ENCODE assay signal across 18 cellular contexts in genomic region chr17:75301031-75301430, GRCh38. TPM values are rescaled to one million over a fixed set of nuclear protein-coding genes. Genes with fewer than 3 reads are reported as not detected.
DNase-seq lines count a peak whose midpoint lies in the region; ATAC-seq and TF ChIP-seq lines count a peak whose summit lies in the region.
"Had no signal": no experiment of that assay in that cellular context is flagged by ENCODE, and none has a peak within 500 bp of the region (broad histone marks: within the 10 kb centered on the region; RNA-seq: fewer than 3 reads in every experiment).

No MANE protein-coding gene starts in this region.

- H3K4me3 ChIP-seq in IMR-90 (ENCODE audit: insufficient read depth, low read depth, low read length): no peak overlapping the region

- no peak for TF ChIP-seq RAD21 in IMR-90 (IDR thresholded peaks at IDR 0.05; ENCODE audit: low read length)

- no peak overlapping the region for H2AK5ac ChIP-seq in IMR-90 (ENCODE audit: low read depth, low read length)

- no peaks in the 10 kb centered on the region for H4K20me1 ChIP-seq in IMR-90 (ENCODE audit: insufficient read depth, low read length)

- ATAC-seq in activated CD8-positive, alpha-beta memory T cell treated with anti-CD3 and anti-CD28 coated beads, Interleukin-2, amount 10 ng/mL, durations not matched to agents 7 days and 5 days: no peak
- no peak for ATAC-seq in IMR-90 (ENCODE audit: low read depth)
- ATAC-seq in naive B cell (ENCODE audit: low read depth in 2 of 2): no peak
- ATAC-seq in stimulated activated naive B cell treated with anti-CD40 and anti-IgM and Interleukin-4, amounts not matched to agents 10 μg/mL and 1 μg/mL and 100 μg/mL, for 72 hours (replicated peaks): no peak
- ATAC-seq: CD8-positive, alpha-beta T cell; Right ventricle myocardium inferior had no signal

- H3K4me1 ChIP-seq in IMR-90 (ENCODE audit: control insufficient read depth, insufficient read depth, low read length): no peaks in the 10 kb centered on the region; the same call in 1 of the 2 replicates
- H3K4me1 ChIP-seq: BE2C had no signal

- no peak overlapping the region for H2BK5ac ChIP-seq in IMR-90 (ENCODE audit: low read depth, low read length, poor library complexity, severe bottlenecking)

- no peak overlapping the region for H3K9ac ChIP-seq in IMR-90 (ENCODE audit: low read depth, low read length)

- no peak overlapping the region for H4K8ac ChIP-seq in IMR-90 (ENCODE audit: low read depth in 2 of 2, low read length in 2 of 2)

- no peak overlapping the region for H3K4me3 Mint-ChIP-seq in activated CD8-positive, alpha-beta memory T cell treated with anti-CD3 and anti-CD28 coated beads, Interleukin-2, amount 10 ng/mL, durations not matched to agents 7 days and 5 days
- H3K4me3 Mint-ChIP-seq in naive B cell (peak overlapping the region in 2 of 8 donors; percentile 39 to 54), immature natural killer cell (no peak overlapping the region)
- peak overlapping the region in 1 of 2 donors; percentile 14 for H3K4me3 Mint-ChIP-seq in stimulated activated naive B cell treated with anti-CD40 and anti-IgM and Interleukin-4, amounts not matched to agents 10 μg/mL and 1 μg/mL and 100 μg/mL, for 72 hours
- H3K4me3 Mint-ChIP-seq: CD8-positive, alpha-beta T cell had no signal

- H2BK120ac ChIP-seq in IMR-90 (ENCODE audit: low read depth, low read length): no peak overlapping the region

- H3K4me2 ChIP-seq in IMR-90 (ENCODE audit: low read depth, low read length): no peak overlapping the region

- H3K4ac ChIP-seq in IMR-90 (ENCODE audit: low read depth, low read length): no peak overlapping the region

- POLR2A ChIA-PET in IMR-90 (lab: Charles Lee; ENCODE audit: unreplicated experiment): no interaction called here

- peak overlapping the region; percentile 3 for H3K27ac Mint-ChIP-seq in activated CD8-positive, alpha-beta memory T cell treated with anti-CD3 and anti-CD28 coated beads, Interleukin-2, amount 10 ng/mL, durations not matched to agents 7 days and 5 days
- H3K27ac Mint-ChIP-seq in naive B cell: peak overlapping the region; percentile 7 to 84 (median 56)
- peak overlapping the region; percentile 62 for H3K27ac Mint-ChIP-seq in stimulated activated naive B cell treated with anti-CD40 and anti-IgM and Interleukin-4, amounts not matched to agents 10 μg/mL and 1 μg/mL and 100 μg/mL, for 72 hours
- H3K27ac Mint-ChIP-seq in immature natural killer cell: peak overlapping the region in 1 of 6 donors; percentile 21
- H3K27ac Mint-ChIP-seq: CD8-positive, alpha-beta T cell had no signal

- H3K23ac ChIP-seq in IMR-90 (ENCODE audit: low read depth, low read length): no peak overlapping the region

- no peak for DNase-seq in activated CD8-positive, alpha-beta memory T cell treated with anti-CD3 and anti-CD28 coated beads, Interleukin-2, amount 10 ng/mL, durations not matched to agents 7 days and 5 days
- no peak for DNase-seq in activated CD8-positive, alpha-beta memory T cell treated with anti-CD3 and anti-CD28 coated beads for 24 hours
- DNase-seq in IMR-90: no peak
- no peak for DNase-seq in naive B cell
- DNase-seq in stimulated activated naive B cell treated with anti-CD40 and anti-IgM and Interleukin-4, amounts not matched to agents 10 μg/mL and 1 μg/mL and 100 μg/mL, for 72 hours: no peak
- no peak for DNase-seq in NCI-H2196 (lab: John Stamatoyannopoulos, UW; ENCODE audit: unreplicated experiment)
- DNase-seq in GF-D8 (lab: John Stamatoyannopoulos, UW): no peak
- DNase-seq in immature natural killer cell: no peak
- DNase-seq: BE2C; CD8-positive, alpha-beta T cell; DMS53; EL; KBM-7; NCI-H1105; NCI-H2081 treated with DMSO at 0.1 percent for 48 hours; NCI-H510A treated with DMSO at 0.1 percent for 48 hours; NCI-H774 had no signal

- H2AFZ ChIP-seq in IMR-90 (replicated peaks; ENCODE audit: low read length, poor library complexity): no peak overlapping the region

- H3K27me3 ChIP-seq in IMR-90 (ENCODE audit: control insufficient read depth, insufficient read depth, low read length): no peaks in the 10 kb centered on the region
- H3K27me3 ChIP-seq: BE2C had no signal

- no peak overlapping the region for H4K5ac ChIP-seq in IMR-90 (ENCODE audit: low read depth, low read length)

- H3K4me1 Mint-ChIP-seq in activated CD8-positive, alpha-beta memory T cell treated with anti-CD3 and anti-CD28 coated beads, Interleukin-2, amount 10 ng/mL, durations not matched to agents 7 days and 5 days: peaks cover 12% of the 10 kb centered on the region
- peaks cover 14 to 38% (median 25%) of the 10 kb centered on the region in 3 donors for H3K4me1 Mint-ChIP-seq in naive B cell
- H3K4me1 Mint-ChIP-seq in stimulated activated naive B cell treated with anti-CD40 and anti-IgM and Interleukin-4, amounts not matched to agents 10 μg/mL and 1 μg/mL and 100 μg/mL, for 72 hours: peaks cover 16 to 52% of the 10 kb centered on the region in 2 donors
- no peaks in the 10 kb centered on the region for H3K4me1 Mint-ChIP-seq in immature natural killer cell

- no peak overlapping the region for H4K91ac ChIP-seq in IMR-90 (ENCODE audit: insufficient read depth, low read depth, low read length)

- H3K79me1 ChIP-seq in IMR-90 (ENCODE audit: low read depth in 1 of 2, low read length in 2 of 2): no peaks in the 10 kb centered on the region

- no peak overlapping the region for H3K27ac ChIP-seq in IMR-90 (ENCODE audit: insufficient read depth, low read length)

- WGBS in IMR-90 (ENCODE audit: extremely low coverage in 2 of 2, insufficient read length in 1 of 2), 2 experiments: 89% methylated on average over 3 of the region's 10 CpGs; no CpG with 5 or more reads in 1 of the 2 experiments

- no peak overlapping the region for H3K56ac ChIP-seq in IMR-90 (ENCODE audit: extremely low read depth, insufficient read depth, low read length)

- in situ Hi-C loops in IMR-90 (cut with MboI; ENCODE audit: low sequenced_read_pairs): no loop called here

- no peak for TF ChIP-seq POLR2A in IMR-90 (IDR thresholded peaks at IDR 0.05; ENCODE audit: low read depth, low read length)

- H3K27me3 Mint-ChIP-seq in activated CD8-positive, alpha-beta memory T cell treated with anti-CD3 and anti-CD28 coated beads, Interleukin-2, amount 10 ng/mL, durations not matched to agents 7 days and 5 days: no peaks in the 10 kb centered on the region
- H3K27me3 Mint-ChIP-seq in naive B cell (no peaks in the 10 kb centered on the region), immature natural killer cell (ENCODE audit: low read depth in 3 of 3) (peaks cover 0 to under 1% (median 0%) of the 10 kb centered on the region in 3 donors)
- H3K27me3 Mint-ChIP-seq in stimulated activated naive B cell treated with anti-CD40 and anti-IgM and Interleukin-4, amounts not matched to agents 10 μg/mL and 1 μg/mL and 100 μg/mL, for 72 hours: no peaks in the 10 kb centered on the region

- no peak for TF ChIP-seq CTCF in IMR-90 (conservative IDR thresholded peaks at IDR 0.05; ENCODE audit: low read depth, low read length)

- no TSS peak for BruUV-seq in IMR-90 (replicated peaks; lab: Mats Ljungman, UMichigan)

- CTCF ChIA-PET in activated CD8-positive, alpha-beta memory T cell treated with anti-CD3 and anti-CD28 coated beads, Interleukin-2, amount 10 ng/mL, durations not matched to agents 7 days and 5 days (lab: Charles Lee): no interaction called here
- CTCF ChIA-PET in IMR-90 (lab: Yijun Ruan, JAX): no interaction called here

- no peaks in the 10 kb centered on the region for H3K9me3 Mint-ChIP-seq in activated CD8-positive, alpha-beta memory T cell treated with anti-CD3 and anti-CD28 coated beads, Interleukin-2, amount 10 ng/mL, durations not matched to agents 7 days and 5 days (ENCODE audit: low read depth)
- no peaks in the 10 kb centered on the region for H3K9me3 Mint-ChIP-seq in naive B cell
- peaks cover 2 to 3% of the 10 kb centered on the region in 2 donors for H3K9me3 Mint-ChIP-seq in stimulated activated naive B cell treated with anti-CD40 and anti-IgM and Interleukin-4, amounts not matched to agents 10 μg/mL and 1 μg/mL and 100 μg/mL, for 72 hours
- H3K9me3 Mint-ChIP-seq in immature natural killer cell: no peaks in the 10 kb centered on the region
- H3K9me3 Mint-ChIP-seq: CD8-positive, alpha-beta T cell had no signal

- intact Hi-C loops in IMR-90 (cut with micrococcal nuclease): no loop called here

- dilution Hi-C loops in IMR-90 (cut with HindIII; ENCODE audit: low sequenced_read_pairs, unreplicated experiment): no loop called here

- no peaks in the 10 kb centered on the region for H3K36me3 ChIP-seq in IMR-90 (ENCODE audit: control insufficient read depth, insufficient read depth, low read length)
- H3K36me3 ChIP-seq: BE2C had no signal

- no peak overlapping the region for H3K18ac ChIP-seq in IMR-90 (ENCODE audit: low read depth, low read length)

- no peaks in the 10 kb centered on the region for H3K9me3 ChIP-seq in IMR-90 (ENCODE audit: control insufficient read depth, insufficient read depth, low read length)
- H3K9me3 ChIP-seq: BE2C had no signal

- H2BK15ac ChIP-seq in IMR-90 (ENCODE audit: low read depth, low read length): no peak overlapping the region

- no peaks in the 10 kb centered on the region for H3K36me3 Mint-ChIP-seq in activated CD8-positive, alpha-beta memory T cell treated with anti-CD3 and anti-CD28 coated beads, Interleukin-2, amount 10 ng/mL, durations not matched to agents 7 days and 5 days
- H3K36me3 Mint-ChIP-seq in naive B cell (peaks cover 0 to 6% of the 10 kb centered on the region in 2 donors), immature natural killer cell (no peaks in the 10 kb centered on the region)
- H3K36me3 Mint-ChIP-seq in stimulated activated naive B cell treated with anti-CD40 and anti-IgM and Interleukin-4, amounts not matched to agents 10 μg/mL and 1 μg/mL and 100 μg/mL, for 72 hours: peaks cover 40% of the 10 kb centered on the region in 2 donors
- H3K36me3 Mint-ChIP-seq: CD8-positive, alpha-beta T cell had no signal

- H2AK9ac ChIP-seq in IMR-90 (replicated peaks; ENCODE audit: low read depth, low read length, poor library complexity): peak overlapping the region; percentile 50

- H3K14ac ChIP-seq in IMR-90 (replicated peaks; ENCODE audit: low read depth, low read length): no peak overlapping the region

- H2BK20ac ChIP-seq in IMR-90 (ENCODE audit: low read depth, low read length): no peak overlapping the region

- H3K9me1 ChIP-seq in IMR-90 (ENCODE audit: insufficient read depth, low read length): 0 out of 2 replicates have a peak, but pooled peaks cover 3% of the 10 kb centered on the region

RNA-seq across cellular contexts. Expression of gene SLC25A19, which starts 11.8 kb away (rescaled TPM):
- total RNA-seq in activated CD8-positive, alpha-beta memory T cell treated with anti-CD3 and anti-CD28 coated beads, Interleukin-2, amount 10 ng/mL, durations not matched to agents 7 days and 5 days: 10 to 100 TPM; 46.3 to 66.4 TPM
- total RNA-seq in IMR-90 (2012; rRNA removed): 8.3 and 9.1 TPM in 2 replicates
- polyA plus RNA-seq in IMR-90 (2012; rRNA removed): 9.2 and 10.1 TPM in 2 replicates
- polyA plus RNA-seq in IMR-90 (2012; cell fraction: cytosol; rRNA removed): 6.8 and 8.2 TPM in 2 replicates
- 7.1 and 9.9 TPM in 2 replicates for polyA plus RNA-seq in IMR-90 (2012; cell fraction: nucleus; rRNA removed; ENCODE audit: low replicate concordance)
- 10 to 100 TPM; 26.1 to 41.8 (median 31.3) TPM for polyA plus RNA-seq in naive B cell (ENCODE audit: low read depth in 6 of 6)
- 10 to 100 TPM; 11.2 to 27.2 (median 21.0) TPM for polyA plus RNA-seq in immature natural killer cell

RNA-seq across cellular contexts. Expression of gene MIF4GD, which starts 30.0 kb away (rescaled TPM):
- total RNA-seq in activated CD8-positive, alpha-beta memory T cell treated with anti-CD3 and anti-CD28 coated beads, Interleukin-2, amount 10 ng/mL, durations not matched to agents 7 days and 5 days: 10 to 100 TPM; 56.9 to 58.5 TPM
- total RNA-seq in IMR-90 (2012; rRNA removed): 3.3 and 4.1 TPM in 2 replicates
- polyA plus RNA-seq in IMR-90 (2012; rRNA removed): 6.9 and 7.7 TPM in 2 replicates
- polyA plus RNA-seq in IMR-90 (2012; cell fraction: cytosol; rRNA removed): 7.9 and 11.1 TPM in 2 replicates
- 5.9 and 6.9 TPM in 2 replicates for polyA plus RNA-seq in IMR-90 (2012; cell fraction: nucleus; rRNA removed; ENCODE audit: low replicate concordance)
- 100 to 1,000 TPM in 5 of 6 donors, 10 to 100 TPM in 1; 95.1 to 133 (median 105) TPM for polyA plus RNA-seq in naive B cell (ENCODE audit: low read depth in 6 of 6)
- polyA plus RNA-seq in immature natural killer cell: 100 to 1,000 TPM; 113 to 187 (median 145) TPM

RNA-seq across cellular contexts. Expression of gene MRPS7, which starts 39.4 kb away (rescaled TPM):
- 10 to 100 TPM; 49.5 to 56.9 TPM for total RNA-seq in activated CD8-positive, alpha-beta memory T cell treated with anti-CD3 and anti-CD28 coated beads, Interleukin-2, amount 10 ng/mL, durations not matched to agents 7 days and 5 days
- total RNA-seq in IMR-90 (2012; rRNA removed): 55.9 and 62.5 TPM in 2 replicates
- polyA plus RNA-seq in IMR-90 (2012; rRNA removed) (60.5 and 70.3 TPM in 2 replicates), naive B cell (ENCODE audit: low read depth in 6 of 6) (100 to 1,000 TPM in 1 of 6 donors, 10 to 100 TPM in 5; 70.1 to 103 (median 94.4) TPM), immature natural killer cell (100 to 1,000 TPM; 118 to 189 (median 122) TPM)
- polyA plus RNA-seq in IMR-90 (2012; cell fraction: cytosol; rRNA removed): 35.4 and 53.8 TPM in 2 replicates
- 22.2 and 34.6 TPM in 2 replicates for polyA plus RNA-seq in IMR-90 (2012; cell fraction: nucleus; rRNA removed; ENCODE audit: low replicate concordance)

RNA-seq across cellular contexts. Expression of gene GGA3, which starts 39.6 kb away (rescaled TPM):
- 10 to 100 TPM; 84.6 to 90.2 TPM for total RNA-seq in activated CD8-positive, alpha-beta memory T cell treated with anti-CD3 and anti-CD28 coated beads, Interleukin-2, amount 10 ng/mL, durations not matched to agents 7 days and 5 days
- 12.8 and 15.1 TPM in 2 replicates for total RNA-seq in IMR-90 (2012; rRNA removed)
- 35.2 and 37.7 TPM in 2 replicates for polyA plus RNA-seq in IMR-90 (2012; rRNA removed)
- polyA plus RNA-seq in IMR-90 (2012; cell fraction: cytosol; rRNA removed): 11.8 and 16.9 TPM in 2 replicates
- 173 and 223 TPM in 2 replicates for polyA plus RNA-seq in IMR-90 (2012; cell fraction: nucleus; rRNA removed; ENCODE audit: low replicate concordance)
- 10 to 100 TPM in 5 of 6 donors, 1 to 10 TPM in 1; 4.5 to 31.6 (median 13.7) TPM for polyA plus RNA-seq in naive B cell (ENCODE audit: low read depth in 6 of 6)
- 10 to 100 TPM in 1 of 3 donors, 1 to 10 TPM in 2; 3.7 to 17.8 (median 3.8) TPM for polyA plus RNA-seq in immature natural killer cell

Comparison
In these comparisons a context has a peak if more than half of its experiments do, and no peak if none do; other contexts are left out.
1. RNA of gene MIF4GD, which starts 30.0 kb away (polyA plus RNA-seq): 113 to 187 TPM in immature natural killer cell and 95.1 to 133 TPM in naive B cell; 5.9 to 11.1 TPM in IMR-90; every median in the first group is over 4 times any median in the second.